ENCODE assay signal across 12 cellular contexts in genomic region chr1:169694304-169694703, GRCh38. TPM values are rescaled to one million over a fixed set of nuclear protein-coding genes. Genes with fewer than 3 reads are reported as not detected.
DNase-seq lines count a peak whose midpoint lies in the region; ATAC-seq and TF ChIP-seq lines count a peak whose summit lies in the region.
"Had no signal": no experiment of that assay in that cellular context is flagged by ENCODE, and none has a peak within 500 bp of the region (broad histone marks: within the 10 kb centered on the region; RNA-seq: fewer than 3 reads in every experiment).

No MANE protein-coding gene starts in this region.

- peak overlapping the region; percentile 44 for H3K27ac ChIP-seq in DOHH2 (ENCODE audit: low read depth, low read length)
- H3K27ac ChIP-seq: body of pancreas, right lobe of liver had no signal

- H3K4me1 Mint-ChIP-seq in dendritic cell treated with granulocyte-macrophage colony-stimulating factor and Interleukin-4, amounts not matched to agents 40 ng/mL and 50 ng/mL, for 4 days (ENCODE audit: low read depth): peaks cover 72% of the 10 kb centered on the region
- peaks cover 18% of the 10 kb centered on the region for H3K4me1 Mint-ChIP-seq in mesothelial cell of epicardium

- no peaks in the 10 kb centered on the region for H3K36me3 Mint-ChIP-seq in dendritic cell treated with granulocyte-macrophage colony-stimulating factor and Interleukin-4, amounts not matched to agents 40 ng/mL and 50 ng/mL, for 4 days (ENCODE audit: low read depth)
- H3K36me3 Mint-ChIP-seq in mesothelial cell of epicardium: no peaks in the 10 kb centered on the region

- peak overlapping the region; percentile 2 for H3K27ac Mint-ChIP-seq in dendritic cell treated with granulocyte-macrophage colony-stimulating factor and Interleukin-4, amounts not matched to agents 40 ng/mL and 50 ng/mL, for 4 days
- no peak overlapping the region for H3K27ac Mint-ChIP-seq in mesothelial cell of epicardium

- no peaks in the 10 kb centered on the region for H3K27me3 Mint-ChIP-seq in dendritic cell treated with granulocyte-macrophage colony-stimulating factor and Interleukin-4, amounts not matched to agents 40 ng/mL and 50 ng/mL, for 4 days
- H3K27me3 Mint-ChIP-seq in mesothelial cell of epicardium (ENCODE audit: low read depth): no peaks in the 10 kb centered on the region

- H3K27me3 ChIP-seq in DOHH2 (ENCODE audit: control insufficient read depth, low read length): no peaks in the 10 kb centered on the region
- H3K27me3 ChIP-seq: body of pancreas, right lobe of liver, tibial nerve had no signal

- peak overlapping the region; percentile 34 for H3K4me2 ChIP-seq in DOHH2 (ENCODE audit: low read length)

- H4K20me1 ChIP-seq in DOHH2 (ENCODE audit: control insufficient read depth, insufficient read depth, low read depth, low read length): no peaks in the 10 kb centered on the region

- no peaks in the 10 kb centered on the region for H3K9me3 ChIP-seq in DOHH2 (ENCODE audit: control insufficient read depth, insufficient read depth, low read length)
- H3K9me3 ChIP-seq: body of pancreas, right lobe of liver, tibial nerve had no signal

- peak; percentile 36 for ATAC-seq in GM19372 (IDR thresholded peaks at IDR 0.05; ENCODE audit: low read depth, unreplicated experiment)
- ATAC-seq: body of pancreas had no signal

- H3K79me2 ChIP-seq in DOHH2 (ENCODE audit: control insufficient read depth, low read length): no peaks in the 10 kb centered on the region

- no peaks in the 10 kb centered on the region for H3K9me2 ChIP-seq in DOHH2 (replicated peaks; ENCODE audit: control insufficient read depth, low read length)

- H3K36me3 ChIP-seq in DOHH2 (ENCODE audit: control insufficient read depth, low read length): peaks cover 23% of the 10 kb centered on the region
- H3K36me3 ChIP-seq: right lobe of liver, tibial nerve had no signal

- TF ChIP-seq CTCF in DOHH2 (IDR thresholded peaks at IDR 0.05; ENCODE audit: low read depth, low read length, poor library complexity, severe bottlenecking): peak; percentile 49
- TF ChIP-seq CTCF in mesothelial cell of epicardium (IDR thresholded peaks at IDR 0.05; ENCODE audit: unreplicated experiment): no peak

- intact Hi-C loops in dendritic cell treated with granulocyte-macrophage colony-stimulating factor and Interleukin-4, amounts not matched to agents 40 ng/mL and 50 ng/mL, for 4 days (cut with micrococcal nuclease): no loop called here

- no peaks in the 10 kb centered on the region for H3K9me3 Mint-ChIP-seq in dendritic cell treated with granulocyte-macrophage colony-stimulating factor and Interleukin-4, amounts not matched to agents 40 ng/mL and 50 ng/mL, for 4 days
- H3K9me3 Mint-ChIP-seq in mesothelial cell of epicardium: no peaks in the 10 kb centered on the region

- peaks cover 96% of the 10 kb centered on the region for H3K4me1 ChIP-seq in DOHH2 (ENCODE audit: control insufficient read depth, low read length)
- H3K4me1 ChIP-seq: body of pancreas, right lobe of liver had no signal

- DNase-seq in HT-29 (ENCODE audit: low spot score) (peak; percentile 36), GM03348 (ENCODE audit: low spot score) (no peak), mesothelial cell of epicardium (ENCODE audit: low spot score in 2 of 2, unreplicated experiment in 2 of 2) (no peak), kidney tubule cell (ENCODE audit: low spot score) (no peak), iPS-NIHi11 (ENCODE audit: low spot score) (no peak)
- DNase-seq: body of pancreas, right lobe of liver, SHP77 treated with DMSO at 0.1 percent for 48 hours had no signal

- H3K4me3 Mint-ChIP-seq in dendritic cell treated with granulocyte-macrophage colony-stimulating factor and Interleukin-4, amounts not matched to agents 40 ng/mL and 50 ng/mL, for 4 days: no peak overlapping the region
- no peak overlapping the region for H3K4me3 Mint-ChIP-seq in mesothelial cell of epicardium

- 0 out of 2 replicates have a peak overlapping the region, but pooled peaks have one; percentile 17 for H3K4me3 ChIP-seq in DOHH2 (ENCODE audit: low read length)
- H3K4me3 ChIP-seq: body of pancreas, right lobe of liver, tibial nerve had no signal

- H3F3A ChIP-seq in DOHH2 (ENCODE audit: control insufficient read depth, insufficient read depth): peaks cover 16% of the 10 kb centered on the region

RNA-seq across cellular contexts. Expression of gene SELL, which starts 17.1 kb away (rescaled TPM):
- total RNA-seq in HT-29 (2014; rRNA removed; shearing (Covaris generic)): 2.0 TPM in 1 of 2 replicates, not detected in the other
- 1.4 to 2.5 TPM (median 2.4 TPM) in 3 replicates for total RNA-seq in mesothelial cell of epicardium

RNA-seq across cellular contexts. Expression of gene SELE, which starts 39.6 kb away (rescaled TPM):
- not detected in 2 replicates for total RNA-seq in HT-29 (2014; rRNA removed; shearing (Covaris generic))
- 1.3 to 2.4 TPM (median 1.9 TPM) in 3 replicates for total RNA-seq in mesothelial cell of epicardium
